ENCODE assay signal across 1 cellular context in genomic region chr7:150307129-150307528, GRCh38.
A peak's percentile ranks its signal among the peaks of the same experiment; 100 is the strongest.
TF ChIP-seq lines count a peak whose summit lies in the region.

No MANE protein-coding gene starts in this region.

TF ChIP-seq in K562, 482 proteins besides CTCF, POLR2A, EP300 and RAD21 (continues in another document):
- TF ChIP-seq CEBPB (tag; IDR thresholded peaks at IDR 0.05) (peak; percentile 71), HMG20B (CRISPR knock-in tag; IDR thresholded peaks at IDR 0.05) (no peak), RFX5 (IDR thresholded peaks at IDR 0.05; ENCODE audit: low read depth, low read length) (no peak), STAG1 (CRISPR knock-in tag; IDR thresholded peaks at IDR 0.05; ENCODE audit: borderline replicate concordance) (no peak), TRIM24 (IDR thresholded peaks at IDR 0.05) (peak; percentile 65 to 85; a peak in 3 of 4 replicates), MED1 (CRISPR knock-in tag; IDR thresholded peaks at IDR 0.05; ENCODE audit: borderline replicate concordance) (no peak), ZKSCAN1 (IDR thresholded peaks at IDR 0.05; ENCODE audit: low read depth, low read length) (peak; percentile 14; the same call in 1 of the 2 replicates), FOS (IDR thresholded peaks at IDR 0.05; ENCODE audit: extremely low read depth, insufficient read length) (no peak), CBX5 (IDR thresholded peaks at IDR 0.05; ENCODE audit: borderline replicate concordance, low read depth) (peak; percentile 95), TCF3 (CRISPR knock-in tag; IDR thresholded peaks at IDR 0.05) (no peak), CEBPG (CRISPR knock-in tag; IDR thresholded peaks at IDR 0.05) (no peak), CEBPG (tag; conservative IDR thresholded peaks at IDR 0.05 in 1 of 2, IDR thresholded peaks at IDR 0.05 in 1 of 2) (peak in 1 of 2 experiments; percentile 67; a peak in 3 of 4 replicates), MYBL2 (IDR thresholded peaks at IDR 0.05; ENCODE audit: low read depth) (no peak), MYBL2 (CRISPR knock-in tag; IDR thresholded peaks at IDR 0.05; ENCODE audit: borderline replicate concordance) (no peak), MTA1 (IDR thresholded peaks at IDR 0.05; ENCODE audit: borderline replicate concordance) (no peak), NR2C2 (CRISPR knock-in tag; IDR thresholded peaks at IDR 0.05) (no peak), NR2C2 (tag; IDR thresholded peaks at IDR 0.05) (0 out of 2 replicates have a peak, but pooled peaks have one; percentile 35), HMBOX1 (IDR thresholded peaks at IDR 0.05) (peak; percentile 66), ESRRA (IDR thresholded peaks at IDR 0.05; ENCODE audit: borderline replicate concordance, low read depth) (peak; percentile 78; the same call in 1 of the 2 replicates), NR2C1 (IDR thresholded peaks at IDR 0.05) (0 out of 2 replicates have a peak, but pooled peaks have one; percentile 17), NR2C1 (tag; IDR thresholded peaks at IDR 0.05) (peak; percentile 66), KLF6 (CRISPR knock-in tag; IDR thresholded peaks at IDR 0.05; ENCODE audit: borderline replicate concordance) (no peak), NFIC (IDR thresholded peaks at IDR 0.05) (peak; percentile 21; the same call in 1 of the 2 replicates), MGA (IDR thresholded peaks at IDR 0.05) (peak; percentile 34; the same call in 1 of the 2 replicates), BCL6 (CRISPR knock-in tag; IDR thresholded peaks at IDR 0.05) (no peak), CBX1 (IDR thresholded peaks at IDR 0.05; ENCODE audit: low read depth) (peak; percentile 78; the same call in 1 of the 2 replicates), KDM5B (IDR thresholded peaks at IDR 0.05; ENCODE audit: insufficient replicate concordance, low read depth, low read length) (no peak), ZNF512 (tag; IDR thresholded peaks at IDR 0.05) (no peak), EP400 (IDR thresholded peaks at IDR 0.05) (peak; percentile 27; the same call in 1 of the 2 replicates), CBFA2T2 (conservative IDR thresholded peaks at IDR 0.05) (peak; percentile 21; the same call in 1 of the 2 replicates), CHD1 (IDR thresholded peaks at IDR 0.05; ENCODE audit: low read length) (no peak), TFAM (CRISPR knock-in tag; conservative IDR thresholded peaks at IDR 0.05) (no peak), NCOA2 (IDR thresholded peaks at IDR 0.05; ENCODE audit: partially characterized antibody in 2 of 2) (no peak), MYC (IDR thresholded peaks at IDR 0.05; ENCODE audit: low read depth, low read length) (0 out of 2 replicates have a peak, but pooled peaks have one; percentile 7), MYC (CRISPR knock-in tag; IDR thresholded peaks at IDR 0.05; ENCODE audit: borderline replicate concordance, low read depth) (no peak), WHSC1 (IDR thresholded peaks at IDR 0.05; ENCODE audit: low read length) (peak; percentile 38), JUND (IDR thresholded peaks at IDR 0.05; ENCODE audit: borderline replicate concordance, low read depth, low read length) (no peak), JUND (tag; IDR thresholded peaks at IDR 0.05; ENCODE audit: borderline replicate concordance, low read depth, low read length) (peak; percentile 40; the same call in 1 of the 3 replicates), FOXA1 (IDR thresholded peaks at IDR 0.05; ENCODE audit: borderline replicate concordance) (no peak), SMAD4 (CRISPR knock-in tag; conservative IDR thresholded peaks at IDR 0.05) (peak; percentile 66), CBX3 (IDR thresholded peaks at IDR 0.05; ENCODE audit: borderline replicate concordance in 1 of 2, low read length in 2 of 2) (peak; percentile 88 to 94; a peak in 2 of 3 replicates)
- TF ChIP-seq, protein P1, sequence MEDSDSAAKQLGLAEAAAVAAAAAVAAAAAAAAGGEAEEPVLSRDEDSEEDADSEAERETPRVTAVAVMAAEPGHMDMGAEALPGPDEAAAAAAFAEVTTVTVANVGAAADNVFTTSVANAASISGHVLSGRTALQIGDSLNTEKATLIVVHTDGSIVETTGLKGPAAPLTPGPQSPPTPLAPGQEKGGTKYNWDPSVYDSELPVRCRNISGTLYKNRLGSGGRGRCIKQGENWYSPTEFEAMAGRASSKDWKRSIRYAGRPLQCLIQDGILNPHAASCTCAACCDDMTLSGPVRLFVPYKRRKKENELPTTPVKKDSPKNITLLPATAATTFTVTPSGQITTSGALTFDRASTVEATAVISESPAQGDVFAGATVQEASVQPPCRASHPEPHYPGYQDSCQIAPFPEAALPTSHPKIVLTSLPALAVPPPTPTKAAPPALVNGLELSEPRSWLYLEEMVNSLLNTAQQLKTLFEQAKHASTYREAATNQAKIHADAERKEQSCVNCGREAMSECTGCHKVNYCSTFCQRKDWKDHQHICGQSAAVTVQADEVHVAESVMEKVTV (CRISPR knock-in tag; IDR thresholded peaks at IDR 0.05), result no peak
- TF ChIP-seq, protein P2, sequence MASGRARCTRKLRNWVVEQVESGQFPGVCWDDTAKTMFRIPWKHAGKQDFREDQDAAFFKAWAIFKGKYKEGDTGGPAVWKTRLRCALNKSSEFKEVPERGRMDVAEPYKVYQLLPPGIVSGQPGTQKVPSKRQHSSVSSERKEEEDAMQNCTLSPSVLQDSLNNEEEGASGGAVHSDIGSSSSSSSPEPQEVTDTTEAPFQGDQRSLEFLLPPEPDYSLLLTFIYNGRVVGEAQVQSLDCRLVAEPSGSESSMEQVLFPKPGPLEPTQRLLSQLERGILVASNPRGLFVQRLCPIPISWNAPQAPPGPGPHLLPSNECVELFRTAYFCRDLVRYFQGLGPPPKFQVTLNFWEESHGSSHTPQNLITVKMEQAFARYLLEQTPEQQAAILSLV (tag; IDR thresholded peaks at IDR 0.05), result 0 out of 2 replicates have a peak, but pooled peaks have one; percentile 14
- TF ChIP-seq, protein P3, sequence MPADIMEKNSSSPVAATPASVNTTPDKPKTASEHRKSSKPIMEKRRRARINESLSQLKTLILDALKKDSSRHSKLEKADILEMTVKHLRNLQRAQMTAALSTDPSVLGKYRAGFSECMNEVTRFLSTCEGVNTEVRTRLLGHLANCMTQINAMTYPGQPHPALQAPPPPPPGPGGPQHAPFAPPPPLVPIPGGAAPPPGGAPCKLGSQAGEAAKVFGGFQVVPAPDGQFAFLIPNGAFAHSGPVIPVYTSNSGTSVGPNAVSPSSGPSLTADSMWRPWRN (IDR thresholded peaks at IDR 0.05; ENCODE audit: low read depth), result no peak
- TF ChIP-seq, protein P4, sequence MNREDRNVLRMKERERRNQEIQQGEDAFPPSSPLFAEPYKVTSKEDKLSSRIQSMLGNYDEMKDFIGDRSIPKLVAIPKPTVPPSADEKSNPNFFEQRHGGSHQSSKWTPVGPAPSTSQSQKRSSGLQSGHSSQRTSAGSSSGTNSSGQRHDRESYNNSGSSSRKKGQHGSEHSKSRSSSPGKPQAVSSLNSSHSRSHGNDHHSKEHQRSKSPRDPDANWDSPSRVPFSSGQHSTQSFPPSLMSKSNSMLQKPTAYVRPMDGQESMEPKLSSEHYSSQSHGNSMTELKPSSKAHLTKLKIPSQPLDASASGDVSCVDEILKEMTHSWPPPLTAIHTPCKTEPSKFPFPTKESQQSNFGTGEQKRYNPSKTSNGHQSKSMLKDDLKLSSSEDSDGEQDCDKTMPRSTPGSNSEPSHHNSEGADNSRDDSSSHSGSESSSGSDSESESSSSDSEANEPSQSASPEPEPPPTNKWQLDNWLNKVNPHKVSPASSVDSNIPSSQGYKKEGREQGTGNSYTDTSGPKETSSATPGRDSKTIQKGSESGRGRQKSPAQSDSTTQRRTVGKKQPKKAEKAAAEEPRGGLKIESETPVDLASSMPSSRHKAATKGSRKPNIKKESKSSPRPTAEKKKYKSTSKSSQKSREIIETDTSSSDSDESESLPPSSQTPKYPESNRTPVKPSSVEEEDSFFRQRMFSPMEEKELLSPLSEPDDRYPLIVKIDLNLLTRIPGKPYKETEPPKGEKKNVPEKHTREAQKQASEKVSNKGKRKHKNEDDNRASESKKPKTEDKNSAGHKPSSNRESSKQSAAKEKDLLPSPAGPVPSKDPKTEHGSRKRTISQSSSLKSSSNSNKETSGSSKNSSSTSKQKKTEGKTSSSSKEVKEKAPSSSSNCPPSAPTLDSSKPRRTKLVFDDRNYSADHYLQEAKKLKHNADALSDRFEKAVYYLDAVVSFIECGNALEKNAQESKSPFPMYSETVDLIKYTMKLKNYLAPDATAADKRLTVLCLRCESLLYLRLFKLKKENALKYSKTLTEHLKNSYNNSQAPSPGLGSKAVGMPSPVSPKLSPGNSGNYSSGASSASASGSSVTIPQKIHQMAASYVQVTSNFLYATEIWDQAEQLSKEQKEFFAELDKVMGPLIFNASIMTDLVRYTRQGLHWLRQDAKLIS (CRISPR knock-in tag; IDR thresholded peaks at IDR 0.05), result no peak
